Comparison of ENCODE assay signal across 19 cellular contexts in genomic region chr15:88334436-88334835, GRCh38.
DNase-seq lines count a peak whose midpoint lies in the region; ATAC-seq, FAIRE-seq and TF ChIP-seq lines count a peak whose summit lies in the region.
"Had no signal": no experiment of that assay in that cellular context is flagged by ENCODE, and none has a peak within 500 bp of the region (broad histone marks: within the 10 kb centered on the region; RNA-seq: fewer than 3 reads in every experiment).

No MANE protein-coding gene starts in this region.

- CTCF ChIA-PET in HepG2 (lab: Yijun Ruan, JAX; ENCODE audit: low intra/inter-chr PET ratio, low total read pairs): no interaction called here

- no peak for TF ChIP-seq CTCF in HFFc6 (IDR thresholded peaks at IDR 0.05)
- no peak for TF ChIP-seq CTCF in astrocyte of the cerebellum (IDR thresholded peaks at IDR 0.05; ENCODE audit: low read depth, low read length, missing control alignments)
- TF ChIP-seq CTCF in HepG2 (CRISPR knock-in tag; IDR thresholded peaks at IDR 0.05): no peak

- BruUV-seq in HepG2 (replicated peaks; lab: Mats Ljungman, UMichigan): no TSS peak

- no peak overlapping the region for H3K27ac ChIP-seq in HepG2 (ENCODE audit: extremely low read length, insufficient read depth, low read length)
- H3K27ac ChIP-seq: adrenal gland, parathyroid adenoma, RWPE1 had no signal

- no peaks in the 10 kb centered on the region for H3K4me1 ChIP-seq in HepG2 (ENCODE audit: insufficient read depth, low read length)
- H3K4me1 ChIP-seq: adrenal gland, parathyroid adenoma had no signal

- no peaks in the 10 kb centered on the region for H4K20me1 ChIP-seq in HepG2 (ENCODE audit: insufficient read depth, low read length)

- ATAC-seq in HG02970 (IDR thresholded peaks at IDR 0.05; ENCODE audit: low FRiP score, unreplicated experiment) (no peak), HepG2 (no peak)
- no peak for ATAC-seq in activated naive CD8-positive, alpha-beta T cell treated with anti-CD3 and anti-CD28 coated beads, Interleukin-2, amount 50 U/mL, for 24 hours
- ATAC-seq: CD8-positive, alpha-beta T cell; left cardiac atrium; natural killer cell treated with Interleukin-12 subunit alpha and Interleukin-12 subunit beta and Interleukin-15 and Interleukin-18, amount 100 ng/mL, for 72 hours; sciatic nerve had no signal

- no peak for TF ChIP-seq EP300 in HepG2 (IDR thresholded peaks at IDR 0.05; ENCODE audit: low read depth in 2 of 2, low read length in 2 of 2)
- no peak for TF ChIP-seq EP300 in HepG2 (CRISPR knock-in tag; IDR thresholded peaks at IDR 0.05; ENCODE audit: borderline replicate concordance)

- H3K79me2 ChIP-seq in HepG2 (ENCODE audit: insufficient read depth, low read length): no peaks in the 10 kb centered on the region
- H3K79me2 ChIP-seq: parathyroid adenoma had no signal

- H3K27me3 ChIP-seq in HepG2 (ENCODE audit: control insufficient read depth in 1 of 2, insufficient read depth in 2 of 2, low read length in 2 of 2): no peaks in the 10 kb centered on the region
- H3K27me3 ChIP-seq: adrenal gland had no signal

- H3K4me1 Mint-ChIP-seq in HFFc6 (ENCODE audit: low read depth): peaks cover 22% of the 10 kb centered on the region
- H3K4me1 Mint-ChIP-seq in activated naive CD8-positive, alpha-beta T cell treated with anti-CD3 and anti-CD28 coated beads, Interleukin-2, amount 50 U/mL, for 24 hours: no peaks in the 10 kb centered on the region
- H3K4me1 Mint-ChIP-seq: activated CD4-positive, alpha-beta T cell treated with anti-CD3 and anti-CD28 coated beads, Interleukin-2, amount 10 ng/mL, durations not matched to agents 7 days and 5 days had no signal

- no peak for TF ChIP-seq RAD21 in HepG2 (CRISPR knock-in tag; IDR thresholded peaks at IDR 0.05)

- H3K36me3 Mint-ChIP-seq in HFFc6 (ENCODE audit: low read depth): no peaks in the 10 kb centered on the region
- no peaks in the 10 kb centered on the region for H3K36me3 Mint-ChIP-seq in activated naive CD8-positive, alpha-beta T cell treated with anti-CD3 and anti-CD28 coated beads, Interleukin-2, amount 50 U/mL, for 24 hours (ENCODE audit: low read depth)
- H3K36me3 Mint-ChIP-seq: CD8-positive, alpha-beta T cell; natural killer cell treated with Interleukin-12 subunit alpha and Interleukin-12 subunit beta and Interleukin-15 and Interleukin-18, amount 100 ng/mL, for 72 hours had no signal

- DNase-seq in AG08396 (ENCODE audit: low spot score): peak; percentile 24
- peak; percentile 60 for DNase-seq in HFFc6
- peak; percentile 9 for DNase-seq in astrocyte of the cerebellum (ENCODE audit: low read depth)
- peak; percentile 14 for DNase-seq in iris pigment epithelial cell (ENCODE audit: low read depth)
- DNase-seq in HepG2 (ENCODE audit: low spot score): no peak
- DNase-seq in activated naive CD8-positive, alpha-beta T cell treated with anti-CD3 and anti-CD28 coated beads, Interleukin-2, amount 50 U/mL, for 24 hours: no peak
- DNase-seq in NCI-H82 treated with DMSO at 0.1 percent for 48 hours (lab: John Stamatoyannopoulos, UW; ENCODE audit: unreplicated experiment): no peak
- DNase-seq: activated CD4-positive, alpha-beta T cell treated with anti-CD3 and anti-CD28 coated beads, Interleukin-2, amount 10 ng/mL, durations not matched to agents 7 days and 5 days; activated effector memory CD4-positive, alpha-beta T cell treated with anti-CD3 and anti-CD28 coated beads, Interleukin-2, amount 50 U/mL, for 16 hours; adrenal gland; CD8-positive, alpha-beta T cell; central memory CD4-positive, alpha-beta T cell; left cardiac atrium; NCI-H510A treated with DMSO at 0.1 percent for 48 hours had no signal

- FAIRE-seq in HepG2 (lab: Jason Lieb, UNC): no peak

- H3K27ac Mint-ChIP-seq in HFFc6: peak overlapping the region; percentile 34
- no peak overlapping the region for H3K27ac Mint-ChIP-seq in activated naive CD8-positive, alpha-beta T cell treated with anti-CD3 and anti-CD28 coated beads, Interleukin-2, amount 50 U/mL, for 24 hours
- H3K27ac Mint-ChIP-seq: activated CD4-positive, alpha-beta T cell treated with anti-CD3 and anti-CD28 coated beads, Interleukin-2, amount 10 ng/mL, durations not matched to agents 7 days and 5 days; CD8-positive, alpha-beta T cell; natural killer cell treated with Interleukin-12 subunit alpha and Interleukin-12 subunit beta and Interleukin-15 and Interleukin-18, amount 100 ng/mL, for 72 hours had no signal

- no peaks in the 10 kb centered on the region for H3K36me3 ChIP-seq in HepG2 (replicated peaks in 1 of 2; ENCODE audit: control insufficient read depth in 1 of 2, insufficient read depth in 2 of 2, low read length in 2 of 2)
- H3K36me3 ChIP-seq: adrenal gland had no signal

- H3K4me3 Mint-ChIP-seq in HFFc6: peak overlapping the region; percentile 21; the same call in 1 of the 2 replicates
- no peak overlapping the region for H3K4me3 Mint-ChIP-seq in activated naive CD8-positive, alpha-beta T cell treated with anti-CD3 and anti-CD28 coated beads, Interleukin-2, amount 50 U/mL, for 24 hours
- H3K4me3 Mint-ChIP-seq: activated CD4-positive, alpha-beta T cell treated with anti-CD3 and anti-CD28 coated beads, Interleukin-2, amount 10 ng/mL, durations not matched to agents 7 days and 5 days; CD8-positive, alpha-beta T cell; natural killer cell treated with Interleukin-12 subunit alpha and Interleukin-12 subunit beta and Interleukin-15 and Interleukin-18, amount 100 ng/mL, for 72 hours had no signal

- 0% methylated on average over 4 of the region's 4 CpGs for WGBS in HepG2 (ENCODE audit: low lambda C conversion rate)

- H3K9me3 ChIP-seq in HepG2 (ENCODE audit: low read length): no peaks in the 10 kb centered on the region
- H3K9me3 ChIP-seq: adrenal gland had no signal

- intact Hi-C loops in HepG2 (cut with micrococcal nuclease; ENCODE audit: unreplicated experiment): no loop called here

- no peaks in the 10 kb centered on the region; the same call in none of the 2 replicates for H3K27me3 Mint-ChIP-seq in HFFc6 (ENCODE audit: insufficient read depth)
- H3K27me3 Mint-ChIP-seq in activated naive CD8-positive, alpha-beta T cell treated with anti-CD3 and anti-CD28 coated beads, Interleukin-2, amount 50 U/mL, for 24 hours: peaks cover 11% of the 10 kb centered on the region

- POLR2A ChIA-PET in HepG2 (lab: Yijun Ruan, JAX): no interaction called here

- no peak overlapping the region for H3K4me2 ChIP-seq in HepG2 (ENCODE audit: low read depth, low read length)

- no peak for TF ChIP-seq POLR2A in HepG2 (IDR thresholded peaks at IDR 0.05; ENCODE audit: insufficient read depth in 1 of 2, low read depth in 2 of 2, low read length in 2 of 2)

- H3K4me3 ChIP-seq in astrocyte of the cerebellum (ENCODE audit: low read depth, low read length) (no peak overlapping the region), HepG2 (replicated peaks in 1 of 3; ENCODE audit: insufficient read depth in 1 of 3, low read depth in 2 of 3, low read length in 3 of 3) (no peak overlapping the region)
- H3K4me3 ChIP-seq: adrenal gland had no signal

- in situ Hi-C loops in astrocyte of the cerebellum (cut with HindIII; ENCODE audit: low sequenced_read_pairs): loop anchor here (5.0 kb wide), 1 partner anchor 98 kb away; no protein-coding TSS in a partner anchor
- in situ Hi-C loops in HepG2 (cut with HindIII; ENCODE audit: extremely low pct_ligation_motif_present, low pct_unique_long_range_greater_than_20kb): no loop called here

- H2AFZ ChIP-seq in HepG2 (ENCODE audit: low read length): no peak overlapping the region
- H2AFZ ChIP-seq: parathyroid adenoma had no signal

- H3K9me3 Mint-ChIP-seq in HFFc6: no peaks in the 10 kb centered on the region; the same call in 1 of the 2 replicates
- H3K9me3 Mint-ChIP-seq in activated naive CD8-positive, alpha-beta T cell treated with anti-CD3 and anti-CD28 coated beads, Interleukin-2, amount 50 U/mL, for 24 hours: no peaks in the 10 kb centered on the region
- H3K9me3 Mint-ChIP-seq: activated CD4-positive, alpha-beta T cell treated with anti-CD3 and anti-CD28 coated beads, Interleukin-2, amount 10 ng/mL, durations not matched to agents 7 days and 5 days; CD8-positive, alpha-beta T cell; natural killer cell treated with Interleukin-12 subunit alpha and Interleukin-12 subunit beta and Interleukin-15 and Interleukin-18, amount 100 ng/mL, for 72 hours had no signal

- H3K9ac ChIP-seq in HepG2 (ENCODE audit: insufficient read depth, low read depth, low read length): no peak overlapping the region
- H3K9ac ChIP-seq: parathyroid adenoma had no signal

TF ChIP-seq in HepG2, 621 proteins besides CTCF, POLR2A, EP300 and RAD21:
- TF ChIP-seq ZFP82 (CRISPR knock-in tag; IDR thresholded peaks at IDR 0.05; ENCODE audit: borderline replicate concordance) (no peak), RCOR2 (CRISPR knock-in tag; IDR thresholded peaks at IDR 0.05) (no peak), ZNF264 (CRISPR knock-in tag; IDR thresholded peaks at IDR 0.05) (no peak)

Comparison
In these comparisons a context has a peak if more than half of its experiments do, and no peak if none do; other contexts are left out.
1. DNase-seq: peak in AG08396 (single experiment), HFFc6 (single experiment), astrocyte of the cerebellum (single experiment) and iris pigment epithelial cell (single experiment); none in HepG2 (single experiment), activated naive CD8-positive, alpha-beta T cell treated with anti-CD3 and anti-CD28 coated beads, Interleukin-2, amount 50 U/mL, for 24 hours (single experiment) and NCI-H82 treated with DMSO at 0.1 percent for 48 hours (single experiment).